In genomic region chr14:29320261-29320660, GRCh38 we compare ENCODE assay signal across 25 cellular contexts.
DNase-seq lines count a peak whose midpoint lies in the region; ATAC-seq and TF ChIP-seq lines count a peak whose summit lies in the region.
"Had no signal": no experiment of that assay in that cellular context is flagged by ENCODE, and none has a peak within 500 bp of the region (broad histone marks: within the 10 kb centered on the region; RNA-seq: fewer than 3 reads in every experiment).

No MANE protein-coding gene starts in this region.

- no peak overlapping the region for H3K4me3 ChIP-seq in fibroblast of pulmonary artery (replicated peaks; ENCODE audit: low read depth, low read length)
- H3K4me3 ChIP-seq: BLaER1 treated with 17β-estradiol and CSF1 and Interleukin-3, amounts not matched to agents 10 nM and 100 nM; cardiac muscle cell; HAP-1; skin epidermis; upper lobe of right lung had no signal

- TF ChIP-seq CTCF in fibroblast of pulmonary artery (IDR thresholded peaks at IDR 0.05; ENCODE audit: low read length, missing control alignments): no peak

- no peak for ATAC-seq in GM19395 (IDR thresholded peaks at IDR 0.05; ENCODE audit: unreplicated experiment)
- ATAC-seq in esophagus mucosa: no peak
- ATAC-seq in HG03280 (IDR thresholded peaks at IDR 0.05; ENCODE audit: unreplicated experiment): no peak
- ATAC-seq: activated CD8-positive, alpha-beta T cell treated with anti-CD3 and anti-CD28 coated beads, Interleukin-2, amount 10 ng/mL, durations not matched to agents 7 days and 5 days; left colon; upper lobe of right lung had no signal

- DNase-seq in ELR (ENCODE audit: low read depth) (peak; percentile 76), RPMI7951 (ENCODE audit: low read depth) (peak; percentile 28), fibroblast of pulmonary artery (ENCODE audit: low read depth) (peak; percentile 15), non-pigmented ciliary epithelial cell (ENCODE audit: low read depth) (peak; percentile 69), SIG-M5 treated with dmso at 0.1 percent for 504 hours (lab: John Stamatoyannopoulos, UW; ENCODE audit: unreplicated experiment) (no peak)
- DNase-seq: activated CD4-positive, CD25-positive, alpha-beta regulatory T cell treated with anti-CD3 and anti-CD28 coated beads, Interleukin-2, amount 50 U/mL, for 72 hours; activated CD8-positive, alpha-beta T cell treated with anti-CD3 and anti-CD28 coated beads, Interleukin-2, amount 10 ng/mL, durations not matched to agents 7 days and 5 days; activated effector memory CD4-positive, alpha-beta T cell treated with anti-CD3 and anti-CD28 coated beads, Interleukin-2, amount 50 U/mL, for 16 hours; activated T-cell treated with anti-CD3 and anti-CD28 coated beads for 4 hours; Caco-2; DMS79 treated with DMSO at 0.1 percent for 48 hours; glutamatergic neuron; left colon; MM.1S; NCI-H1436; Right ventricle myocardium superior; stimulated activated CD4-positive, alpha-beta T cell treated with anti-CD3 and anti-CD28 coated beads, Interleukin-1b, Interleukin-23, amount 100 ng/mL, for 48 hours; upper lobe of right lung had no signal
